Comparison of ENCODE assay signal across 14 cellular contexts in genomic region chr12:124637163-124637562, GRCh38.
"Had no signal": no experiment of that assay in that cellular context is flagged by ENCODE, and none has a peak within 500 bp of the region (broad histone marks: within the 10 kb centered on the region; RNA-seq: fewer than 3 reads in every experiment).

No MANE protein-coding gene starts in this region.

- DNase-seq: activated CD4-positive, CD25-positive, alpha-beta regulatory T cell; activated naive CD4-positive, alpha-beta T cell treated with anti-CD3 and anti-CD28 coated beads, Interleukin-2, amount 50 U/mL, for 16 hours; activated T-cell treated with anti-CD3 and anti-CD28 coated beads, Interleukin-2, amount 50 U/mL, for 1 hour; colonic mucosa; heart right ventricle; kidney; left ventricle myocardium superior; stimulated activated CD4-positive, alpha-beta T cell treated with anti-CD3 and anti-CD28 coated beads, Interleukin-2, amount 100 ng/mL, for 48 hours; stimulated activated naive CD4-positive, alpha-beta T cell treated with Interleukin-2 at 50 U/mL for 16 hours; T-helper 2 cell had no signal

- ATAC-seq: heart right ventricle, left ventricle myocardium superior, right cardiac atrium had no signal

- H3K27me3 ChIP-seq: adrenal gland, colonic mucosa, gastrocnemius medialis, heart right ventricle had no signal

- H3K4me3 ChIP-seq: adrenal gland, colonic mucosa, gastrocnemius medialis, heart right ventricle had no signal

- H3K36me3 ChIP-seq: adrenal gland, colonic mucosa, gastrocnemius medialis, heart right ventricle had no signal

- H3K9me3 ChIP-seq: adrenal gland, colonic mucosa, gastrocnemius medialis had no signal

- H3K27ac ChIP-seq: adrenal gland, colonic mucosa, gastrocnemius medialis had no signal

- FAIRE-seq: kidney, TTC549 had no signal
